Comparison of ENCODE assay signal across 10 cellular contexts in genomic region chr11:110525883-110526282, GRCh38.
DNase-seq lines count a peak whose midpoint lies in the region; ATAC-seq lines count a peak whose summit lies in the region.
"Had no signal": no experiment of that assay in that cellular context is flagged by ENCODE, and none has a peak within 500 bp of the region (broad histone marks: within the 10 kb centered on the region; RNA-seq: fewer than 3 reads in every experiment).

No MANE protein-coding gene starts in this region.

- H3K4me3 ChIP-seq in GM08714 (ENCODE audit: low read length): peak overlapping the region; percentile 43; the same call in 1 of the 2 replicates

- ATAC-seq in HG02642 (IDR thresholded peaks at IDR 0.05; ENCODE audit: poor library complexity, unreplicated experiment) (peak; percentile 87), HG02610 (IDR thresholded peaks at IDR 0.05; ENCODE audit: unreplicated experiment) (no peak)

- peak; percentile 91 for DNase-seq in NCI-H226
- DNase-seq in kidney tubule cell (ENCODE audit: low spot score): peak; percentile 81
- DNase-seq in NCI-H2171 (lab: John Stamatoyannopoulos, UW): no peak
- DNase-seq in OCI-M1 (lab: John Stamatoyannopoulos, UW): no peak
- DNase-seq in NCI-H748 treated with DMSO at 0.1 percent for 48 hours (lab: John Stamatoyannopoulos, UW): no peak
- DNase-seq: activated B cell treated with CpG ODN at 0.5 μM for 24 hours; stimulated activated naive B cell treated with anti-CD40 and anti-IgM and Interleukin-4, amounts not matched to agents 10 μg/mL and 1 μg/mL and 100 μg/mL, for 72 hours had no signal

Comparison
In these comparisons a context has a peak if more than half of its experiments do, and no peak if none do; other contexts are left out.
1. DNase-seq: peak in NCI-H226 (single experiment) and kidney tubule cell (single experiment); none in NCI-H2171 (single experiment), OCI-M1 (single experiment) and NCI-H748 treated with DMSO at 0.1 percent for 48 hours (single experiment).